1 cellular context compared by ENCODE assay signal in genomic region chr2:203062126-203062525, GRCh38.
TF ChIP-seq lines count a peak whose summit lies in the region.

No MANE protein-coding gene starts in this region.

TF ChIP-seq in H1, 55 proteins besides CTCF, POLR2A, EP300 and RAD21:
- TF ChIP-seq NANOG (IDR thresholded peaks at IDR 0.05; ENCODE audit: insufficient read depth, low read depth, low read length, poor library complexity, severe bottlenecking) (no peak), CBX8 (IDR thresholded peaks at IDR 0.05; ENCODE audit: borderline replicate concordance, low read depth, low read length) (no peak), POLR2AphosphoS5 (IDR thresholded peaks at IDR 0.05; ENCODE audit: low read depth, low read length) (no peak), MAX (IDR thresholded peaks at IDR 0.05) (no peak), ATF2 (IDR thresholded peaks at IDR 0.05; ENCODE audit: low read length) (no peak), SRF (IDR thresholded peaks at IDR 0.05; ENCODE audit: low read depth, low read length) (no peak), BRCA1 (IDR thresholded peaks at IDR 0.05; ENCODE audit: low read depth, low read length) (no peak), TBP (IDR thresholded peaks at IDR 0.05; ENCODE audit: low read depth, low read length) (no peak), FOSL1 (IDR thresholded peaks at IDR 0.05; ENCODE audit: insufficient read depth, low read depth, low read length) (no peak), RBBP5 (IDR thresholded peaks at IDR 0.05; ENCODE audit: borderline replicate concordance, low read depth, low read length) (no peak), GABPA (IDR thresholded peaks at IDR 0.05; ENCODE audit: borderline replicate concordance, insufficient read depth, low read length) (no peak), POU5F1 (IDR thresholded peaks at IDR 0.05; ENCODE audit: low read depth, low read length) (no peak), RXRA (IDR thresholded peaks at IDR 0.05; ENCODE audit: insufficient read depth, low read depth, low read length) (no peak)
